In genomic region chr18:8882632-8883408, GRCh38 we compare ENCODE assay signal across 1 cellular context.
TF ChIP-seq lines count a peak whose summit lies in the region.

No MANE protein-coding gene starts in this region.

TF ChIP-seq in K562, 482 proteins besides CTCF, POLR2A, EP300 and RAD21 (continued from another document and continues in another):
- TF ChIP-seq ZNF318 (IDR thresholded peaks at IDR 0.05; ENCODE audit: borderline replicate concordance in 1 of 2, low read depth in 1 of 2) (peak in 1 of 2 experiments; percentile 68; a peak in 2 of 4 replicates), ZNF280A (IDR thresholded peaks at IDR 0.05; ENCODE audit: low read depth, partially characterized antibody) (no peak), KDM5B (IDR thresholded peaks at IDR 0.05; ENCODE audit: insufficient replicate concordance, low read depth, low read length) (no peak), MBD1 (CRISPR knock-in tag; IDR thresholded peaks at IDR 0.05) (no peak), NFXL1 (CRISPR knock-in tag; IDR thresholded peaks at IDR 0.05) (no peak), HOXB6 (CRISPR knock-in tag; IDR thresholded peaks at IDR 0.05; ENCODE audit: borderline replicate concordance) (no peak), ARHGAP35 (IDR thresholded peaks at IDR 0.05; ENCODE audit: partially characterized antibody) (no peak), MEF2D (tag; conservative IDR thresholded peaks at IDR 0.05; ENCODE audit: low read depth) (no peak), KLF10 (CRISPR knock-in tag; IDR thresholded peaks at IDR 0.05) (no peak), CHD4 (IDR thresholded peaks at IDR 0.05; ENCODE audit: insufficient read depth, insufficient replicate concordance, low read depth, low read length, poor library complexity, severe bottlenecking) (no peak), ZBTB43 (CRISPR knock-in tag; IDR thresholded peaks at IDR 0.05) (no peak), HDAC6 (IDR thresholded peaks at IDR 0.05; ENCODE audit: low read depth, low read length) (no peak), ZNF79 (CRISPR knock-in tag; IDR thresholded peaks at IDR 0.05; ENCODE audit: low read depth) (no peak), ZNF592 (IDR thresholded peaks at IDR 0.05) (peak; percentile 77), CREB5 (CRISPR knock-in tag; IDR thresholded peaks at IDR 0.05) (no peak), TCF3 (CRISPR knock-in tag; IDR thresholded peaks at IDR 0.05) (no peak), CBFB (CRISPR knock-in tag; IDR thresholded peaks at IDR 0.05) (no peak), GATAD2B (IDR thresholded peaks at IDR 0.05; ENCODE audit: borderline replicate concordance) (0 out of 2 replicates have a peak, but pooled peaks have one; percentile 18), ATF1 (CRISPR knock-in tag; IDR thresholded peaks at IDR 0.05) (no peak), ATF1 (tag; IDR thresholded peaks at IDR 0.05) (peak; percentile 83), ZNF695 (CRISPR knock-in tag; IDR thresholded peaks at IDR 0.05) (no peak), NFIC (IDR thresholded peaks at IDR 0.05) (peak; percentile 38; the same call in 1 of the 2 replicates), MLX (CRISPR knock-in tag; conservative IDR thresholded peaks at IDR 0.05) (no peak), CLOCK (CRISPR knock-in tag; IDR thresholded peaks at IDR 0.05; ENCODE audit: borderline replicate concordance) (no peak), ZC3H8 (IDR thresholded peaks at IDR 0.05) (0 out of 2 replicates have a peak, but pooled peaks have one; percentile 29), POU5F1 (IDR thresholded peaks at IDR 0.05; ENCODE audit: borderline replicate concordance, low read depth, low read length, partially characterized antibody) (no peak), TCF7 (IDR thresholded peaks at IDR 0.05; ENCODE audit: borderline replicate concordance) (no peak), ZNF707 (CRISPR knock-in tag; conservative IDR thresholded peaks at IDR 0.05) (no peak), SMARCA5 (IDR thresholded peaks at IDR 0.05) (no peak), SMARCE1 (IDR thresholded peaks at IDR 0.05) (peak; percentile 97), ZNF668 (CRISPR knock-in tag; IDR thresholded peaks at IDR 0.05) (peak; percentile 53; the same call in 1 of the 2 replicates), USF1 (CRISPR knock-in tag; IDR thresholded peaks at IDR 0.05) (peak; percentile 34; the same call in 1 of the 2 replicates), HMG20B (CRISPR knock-in tag; IDR thresholded peaks at IDR 0.05) (no peak), BRD9 (IDR thresholded peaks at IDR 0.05; ENCODE audit: low read depth, partially characterized antibody) (peak; percentile 76), STAT5B (CRISPR knock-in tag; IDR thresholded peaks at IDR 0.05) (no peak), CREB1 (IDR thresholded peaks at IDR 0.05) (no peak), CREB1 (CRISPR knock-in tag; IDR thresholded peaks at IDR 0.05) (0 out of 2 replicates have a peak, but pooled peaks have one; percentile 44)
